8 cellular contexts compared by ENCODE assay signal in the genomic region with DNA sequence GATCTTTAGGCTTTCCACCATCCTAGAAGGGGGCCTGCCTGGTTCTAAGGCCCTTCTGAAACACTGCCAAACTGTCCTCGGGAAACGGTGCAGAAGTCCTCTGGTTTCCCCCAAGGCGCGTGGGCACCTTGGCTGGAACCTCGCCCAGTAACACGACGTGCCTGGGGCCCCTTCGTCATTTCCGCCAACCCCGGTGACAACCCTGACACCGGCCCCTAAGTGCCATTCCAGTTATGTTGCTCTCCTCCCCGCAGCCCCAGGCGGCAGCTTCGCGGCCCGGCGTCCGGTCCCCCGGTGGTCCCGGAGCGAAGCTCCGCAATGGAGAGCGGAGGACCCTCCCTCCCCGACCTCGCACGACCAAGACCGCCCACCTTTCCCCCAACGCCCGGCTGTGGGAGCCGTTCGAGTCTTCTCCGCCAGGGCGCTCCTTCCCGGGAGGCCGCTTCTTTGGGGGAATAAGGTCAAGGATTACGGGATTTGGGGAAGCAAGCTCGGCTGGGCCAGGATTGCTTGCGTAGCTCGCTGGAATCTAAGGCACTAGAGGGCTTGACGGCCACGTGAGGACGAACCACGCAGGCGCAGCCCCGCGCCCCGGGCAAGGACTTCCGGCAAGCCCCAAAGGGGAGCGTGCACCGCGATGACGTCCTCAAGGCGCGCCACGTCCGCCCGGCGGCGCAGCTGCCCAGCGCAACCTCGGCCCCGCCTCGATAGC. TPM values are rescaled to one million over a fixed set of nuclear protein-coding genes. Genes with fewer than 3 reads are reported as not detected.
DNase-seq lines count a peak whose midpoint lies in the region; ATAC-seq and TF ChIP-seq lines count a peak whose summit lies in the region.

No MANE protein-coding gene starts in this region.

- no peaks in the 10 kb centered on the region for H3K4me1 ChIP-seq in iPS-15b (ENCODE audit: control insufficient read depth, insufficient read depth, low read length)

- H3K27ac ChIP-seq in brain microvascular endothelial cell = peak overlapping the region; percentile 99

- H3K9ac ChIP-seq in iPS-15b (ENCODE audit: low read depth, low read length) = peak overlapping the region; percentile 63

- H3K9me3 ChIP-seq in iPS-15b (ENCODE audit: control insufficient read depth, insufficient read depth, low read length) = no peaks in the 10 kb centered on the region

- peak; percentile 74 for TF ChIP-seq POLR2A in GM18526 (IDR thresholded peaks at IDR 0.05; ENCODE audit: extremely low read depth, insufficient read length)

- ATAC-seq in HG03064 (IDR thresholded peaks at IDR 0.05; ENCODE audit: low read depth, unreplicated experiment) = peak; percentile 60

- DNase-seq in A172 (ENCODE audit: low spot score) (peak; percentile 95), NCI-H2107 treated with DMSO at 0.1 percent for 48 hours (lab: John Stamatoyannopoulos, UW; ENCODE audit: unreplicated experiment) (peak; percentile 60), UCSD-AML1 (lab: John Stamatoyannopoulos, UW; ENCODE audit: unreplicated experiment) (peak; percentile 97), brain microvascular endothelial cell (peak; percentile 94), skeletal muscle cell (ENCODE audit: low read depth) (peak; percentile 93)

- peak; percentile 27 for TF ChIP-seq CTCF in brain microvascular endothelial cell (IDR thresholded peaks at IDR 0.05; ENCODE audit: low read depth, low read length, missing control alignments)

- peak overlapping the region; percentile 90 for H3K4me3 ChIP-seq in brain microvascular endothelial cell (ENCODE audit: low read depth, low read length)
- H3K4me3 ChIP-seq in iPS-15b (ENCODE audit: low read depth, low read length) = peak overlapping the region; percentile 94
- H3K4me3 ChIP-seq in skeletal muscle cell (ENCODE audit: low read depth, low read length) = peak overlapping the region; percentile 79

- in situ Hi-C loops in brain microvascular endothelial cell (cut with HindIII; ENCODE audit: low pct_ligation_motif_present, low sequenced_read_pairs) = no loop called here

- peaks cover 11% of the 10 kb centered on the region for H3K36me3 ChIP-seq in brain microvascular endothelial cell (replicated peaks)
- peaks cover 8% of the 10 kb centered on the region for H3K36me3 ChIP-seq in iPS-15b (ENCODE audit: control insufficient read depth, insufficient read depth, low read length)

- H3K27me3 ChIP-seq in brain microvascular endothelial cell (replicated peaks) (no peaks in the 10 kb centered on the region), iPS-15b (ENCODE audit: control insufficient read depth, insufficient read depth, low read length) (no peaks in the 10 kb centered on the region)

RNA-seq across cellular contexts. Expression of gene RNH1, which starts 0.6 kb away (rescaled TPM):
- total RNA-seq in A172 (2014; rRNA removed; shearing (Covaris generic)) = 299 and 316 TPM in 2 replicates

RNA-seq across cellular contexts. Expression of gene HRAS, which starts 29.0 kb away (rescaled TPM):
- 74.6 and 99.9 TPM in 2 replicates for total RNA-seq in A172 (2014; rRNA removed; shearing (Covaris generic))

RNA-seq across cellular contexts. Expression of gene LRRC56, which starts 30.9 kb away (rescaled TPM):
- not detected in 2 replicates for total RNA-seq in A172 (2014; rRNA removed; shearing (Covaris generic))

RNA-seq across cellular contexts. Expression of gene LMNTD2, which starts 54.1 kb away (rescaled TPM):
- 2.4 and 4.4 TPM in 2 replicates for total RNA-seq in A172 (2014; rRNA removed; shearing (Covaris generic))

RNA-seq across cellular contexts. Expression of gene RASSF7, which starts 54.4 kb away (rescaled TPM):
- total RNA-seq in A172 (2014; rRNA removed; shearing (Covaris generic)) = 24.9 and 43.9 TPM in 2 replicates

Comparison
In these comparisons a context has a peak if more than half of its experiments do, and no peak if none do; other contexts are left out.
1. Peak in every context shown above with its lines: DNase-seq, ATAC-seq, H3K4me3 ChIP-seq and H3K27ac ChIP-seq.